8 cellular contexts compared by ENCODE assay signal in genomic region chr20:41047279-41047974, GRCh38. TPM values are rescaled to one million over a fixed set of nuclear protein-coding genes. Genes with fewer than 3 reads are reported as not detected.
A peak's percentile ranks its signal among the peaks of the same experiment; 100 is the strongest.
DNase-seq lines count a peak whose midpoint lies in the region; ATAC-seq and TF ChIP-seq lines count a peak whose summit lies in the region.

No MANE protein-coding gene starts in this region.

- CTCF ChIA-PET in activated CD4-positive, alpha-beta T cell treated with anti-CD3 and anti-CD28 coated beads for 36 hours (lab: Charles Lee): interaction anchor here (0.8 to 4.4 kb wide), 8 partner anchors 10 to 57 kb away, joined by 3 to 39 read pairs (median 4); no protein-coding TSS in a partner anchor

- no peaks in the 10 kb centered on the region for H3K27me3 ChIP-seq in SU-DHL-6 (ENCODE audit: low read length)
- H3K27me3 ChIP-seq in thyroid gland: no peaks in the 10 kb centered on the region

- H3K9ac ChIP-seq in SU-DHL-6 (ENCODE audit: low read length): no peak overlapping the region

- no peaks in the 10 kb centered on the region for H3K27me3 Mint-ChIP-seq in activated CD4-positive, alpha-beta T cell treated with anti-CD3 and anti-CD28 coated beads for 36 hours

- peaks cover 62 to 69% of the 10 kb centered on the region in 2 donors for H3K4me1 ChIP-seq in thyroid gland

- POLR2A ChIA-PET in activated CD4-positive, alpha-beta T cell treated with anti-CD3 and anti-CD28 coated beads for 36 hours (lab: Charles Lee): interaction anchor here (0.6 to 1.7 kb wide), 6 partner anchors 17 to 268 kb away, joined by 3 to 4 read pairs (median 3); no protein-coding TSS in a partner anchor

- TF ChIP-seq CTCF in SU-DHL-6 (IDR thresholded peaks at IDR 0.05; ENCODE audit: insufficient read depth, low read length, poor library complexity, severe bottlenecking): no peak
- TF ChIP-seq CTCF in thyroid gland (IDR thresholded peaks at IDR 0.05): no peak

- H3K4me1 Mint-ChIP-seq in activated CD4-positive, alpha-beta T cell treated with anti-CD3 and anti-CD28 coated beads for 36 hours: peaks cover 90% of the 10 kb centered on the region

- peak; percentile 17 for DNase-seq in activated CD4-positive, alpha-beta T cell treated with anti-CD3 and anti-CD28 coated beads for 36 hours
- no peak for DNase-seq in activated CD4-positive, alpha-beta T cell treated with anti-CD3 and anti-CD28 coated beads, Interleukin-2, amount 50 U/mL, for 48 hours
- DNase-seq in iPS-NIHi11 (ENCODE audit: low spot score) (peak; percentile 30), thyroid gland (no peak), activated gamma-delta T cell treated with Interleukin-2 at 50 U/mL for 16 hours (no peak)
- DNase-seq in stimulated activated CD4-positive, alpha-beta T cell treated with anti-CD3 and anti-CD28 coated beads, Interleukin-4, amount 100 ng/mL, for 4 hours: no peak

- peaks cover 100% of the 10 kb centered on the region for H3K79me2 ChIP-seq in SU-DHL-6 (ENCODE audit: insufficient read depth, low read length)

- H3K4me3 Mint-ChIP-seq in activated CD4-positive, alpha-beta T cell treated with anti-CD3 and anti-CD28 coated beads for 36 hours: peak overlapping the region; percentile 72

- H4K20me1 ChIP-seq in SU-DHL-6 (ENCODE audit: low read depth, low read length): no peaks in the 10 kb centered on the region; the same call in 1 of the 2 replicates

- H3K9me2 ChIP-seq in SU-DHL-6 (replicated peaks; ENCODE audit: insufficient read depth, low read length): no peaks in the 10 kb centered on the region

- peak; percentile 65 for ATAC-seq in activated CD4-positive, alpha-beta T cell treated with anti-CD3 and anti-CD28 coated beads for 36 hours
- ATAC-seq in GM21723 (IDR thresholded peaks at IDR 0.05; ENCODE audit: unreplicated experiment): no peak

- H3K36me3 ChIP-seq in SU-DHL-6 (ENCODE audit: low read length) (no peaks in the 10 kb centered on the region), thyroid gland (no peaks in the 10 kb centered on the region)

- H3F3A ChIP-seq in SU-DHL-6 (ENCODE audit: insufficient read depth): peaks cover 15% of the 10 kb centered on the region; the same call in 1 of the 2 replicates

- H3K4me3 ChIP-seq in SU-DHL-6 (ENCODE audit: insufficient read depth, low read length, poor library complexity, severe bottlenecking) (peak overlapping the region; percentile 24), thyroid gland (replicated peaks in 1 of 3) (no peak overlapping the region)

- H3K9me3 ChIP-seq in SU-DHL-6 (ENCODE audit: insufficient read depth, low read length) (no peaks in the 10 kb centered on the region), thyroid gland (no peaks in the 10 kb centered on the region)

- 54 to 64% methylated on average over 5 of the region's 5 CpGs for WGBS in thyroid gland, 2 donors

- no peak for TF ChIP-seq POLR2A in thyroid gland (IDR thresholded peaks at IDR 0.05)

- peak overlapping the region; percentile 43 for H3K4me2 ChIP-seq in SU-DHL-6 (ENCODE audit: low read depth, low read length, poor library complexity, severe bottlenecking)

- no peak overlapping the region for H2AFZ ChIP-seq in SU-DHL-6 (ENCODE audit: low read depth, low read length, severe bottlenecking)

- H3K27ac ChIP-seq in SU-DHL-6 (ENCODE audit: low read depth, low read length) (peak overlapping the region; percentile 24), thyroid gland (peak overlapping the region; percentile 51 to 80 (median 71))

- peaks cover 19% of the 10 kb centered on the region for H3K36me3 Mint-ChIP-seq in activated CD4-positive, alpha-beta T cell treated with anti-CD3 and anti-CD28 coated beads for 36 hours (ENCODE audit: low read depth)

- H3K9me3 Mint-ChIP-seq in activated CD4-positive, alpha-beta T cell treated with anti-CD3 and anti-CD28 coated beads for 36 hours (ENCODE audit: low read depth): no peaks in the 10 kb centered on the region

- H3K27ac Mint-ChIP-seq in activated CD4-positive, alpha-beta T cell treated with anti-CD3 and anti-CD28 coated beads for 36 hours: peak overlapping the region; percentile 87

- intact Hi-C loops in activated CD4-positive, alpha-beta T cell treated with anti-CD3 and anti-CD28 coated beads for 36 hours (cut with DNase I, micrococcal nuclease): loop anchor here (5.0 kb wide), 2 partner anchors 45 to 380 kb away; no protein-coding TSS in a partner anchor
- intact Hi-C loops in thyroid gland (cut with DNase I): no loop called here

RNA-seq across cellular contexts. Expression of gene TOP1, which starts 18.8 kb away (rescaled TPM):
- total RNA-seq in activated CD4-positive, alpha-beta T cell treated with anti-CD3 and anti-CD28 coated beads for 36 hours: 100 to 1,000 TPM; 111 to 124 TPM
- total RNA-seq in thyroid gland: 10 to 100 TPM; 31.3 to 46.3 (median 41.4) TPM

Comparison
In these comparisons a context has a peak if more than half of its experiments do, and no peak if none do; other contexts are left out.
1. DNase-seq: peak in activated CD4-positive, alpha-beta T cell treated with anti-CD3 and anti-CD28 coated beads for 36 hours (single experiment) and iPS-NIHi11 (single experiment); none in activated CD4-positive, alpha-beta T cell treated with anti-CD3 and anti-CD28 coated beads, Interleukin-2, amount 50 U/mL, for 48 hours (0 of 2), thyroid gland (0 of 2), activated gamma-delta T cell treated with Interleukin-2 at 50 U/mL for 16 hours (single experiment) and stimulated activated CD4-positive, alpha-beta T cell treated with anti-CD3 and anti-CD28 coated beads, Interleukin-4, amount 100 ng/mL, for 4 hours (0 of 2).